ENCODE assay signal across 24 cellular contexts in the genomic region with DNA sequence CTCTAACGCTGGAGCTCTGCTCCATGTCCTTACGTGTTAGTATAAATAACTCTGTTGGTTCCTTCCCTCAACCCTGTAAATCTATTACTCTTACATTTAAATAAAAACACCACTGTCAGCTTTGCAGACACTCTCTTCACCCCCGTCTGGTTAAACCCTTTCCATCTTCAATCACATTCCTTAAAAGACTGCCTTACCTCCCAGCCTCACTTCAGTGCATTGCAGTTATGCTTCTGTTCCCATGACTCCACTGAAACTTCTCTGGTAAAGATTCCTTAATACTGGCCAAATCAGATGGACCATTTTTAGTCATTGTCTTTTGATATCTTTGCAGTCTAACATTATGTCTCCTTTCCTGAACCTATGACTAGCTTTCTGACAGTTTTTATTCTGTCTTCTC.
DNase-seq lines count a peak whose midpoint lies in the region; ATAC-seq lines count a peak whose summit lies in the region.
"Had no signal": no experiment of that assay in that cellular context is flagged by ENCODE, and none has a peak within 500 bp of the region (broad histone marks: within the 10 kb centered on the region; RNA-seq: fewer than 3 reads in every experiment).

No MANE protein-coding gene starts in this region.

- H3K9me3 Mint-ChIP-seq in CD8-positive, alpha-beta memory T cell, result no peaks in the 10 kb centered on the region
- H3K9me3 Mint-ChIP-seq: natural killer cell had no signal

- no peak for DNase-seq in CD8-positive, alpha-beta memory T cell
- DNase-seq in T-helper 17 cell, result no peak
- peak; percentile 50 for DNase-seq in glomerular visceral epithelial cell (ENCODE audit: extremely low spot score)
- DNase-seq in renal cortical epithelial cell (ENCODE audit: low read depth), result peak; percentile 88
- DNase-seq in stimulated activated CD4-positive, alpha-beta T cell treated with anti-CD3 and anti-CD28 coated beads, Interleukin-4, amount 100 ng/mL, for 4 hours, result no peak
- DNase-seq in NCI-H1105 treated with DMSO at 0.1 percent for 48 hours (lab: John Stamatoyannopoulos, UW), result no peak
- no peak for DNase-seq in left colon
- DNase-seq: activated CD4-positive, alpha-beta T cell treated with anti-CD3 and anti-CD28 coated beads, Interleukin-2, amount 50 U/mL, for 4 hours; activated gamma-delta T cell; DMS79; foreskin fibroblast; islet precursor cell; mesendoderm; MV-4-11; natural killer cell; NCI-H1694 treated with DMSO at 0.1 percent for 48 hours; NCI-H526; RPMI8226; testis had no signal

- no peak overlapping the region for H3K27ac ChIP-seq in CD8-positive, alpha-beta memory T cell (ENCODE audit: low read depth, low read length)
- H3K27ac ChIP-seq: breast epithelium, epithelial cell of prostate, KMS-11, SK-N-MC, testis, vagina had no signal

- intact Hi-C loops in left colon (cut with DNase I, micrococcal nuclease), result loop anchor here in 1 of 2 donors (5.0 kb wide), 1 partner anchor 134 kb away; no protein-coding TSS in a partner anchor

- POLR2A ChIA-PET in CD8-positive, alpha-beta memory T cell (lab: Charles Lee), result no interaction called here

- ATAC-seq in T-helper 17 cell (no peak), left colon (no peak)
- ATAC-seq: natural killer cell had no signal

- H3K27me3 Mint-ChIP-seq in CD8-positive, alpha-beta memory T cell, result no peaks in the 10 kb centered on the region
- H3K27me3 Mint-ChIP-seq in T-helper 17 cell, result no peaks in the 10 kb centered on the region

- H3K27ac Mint-ChIP-seq in CD8-positive, alpha-beta memory T cell, result peak overlapping the region in 7 of 8 donors; percentile 13 to 61 (median 57)
- peak overlapping the region; percentile 92 for H3K27ac Mint-ChIP-seq in T-helper 17 cell
- H3K27ac Mint-ChIP-seq: natural killer cell had no signal

- no peak overlapping the region for H3K4me3 ChIP-seq in CD8-positive, alpha-beta memory T cell (ENCODE audit: low read length)
- H3K4me3 ChIP-seq: breast epithelium, SK-N-MC, testis, vagina had no signal

- H3K36me3 ChIP-seq in CD8-positive, alpha-beta memory T cell (ENCODE audit: insufficient read depth, low read length), result no peaks in the 10 kb centered on the region
- H3K36me3 ChIP-seq: breast epithelium, vagina had no signal

- peaks cover 0 to 34% (median 4%) of the 10 kb centered on the region in 3 donors for H3K36me3 Mint-ChIP-seq in CD8-positive, alpha-beta memory T cell
- H3K36me3 Mint-ChIP-seq in T-helper 17 cell (ENCODE audit: low read depth), result peaks cover 3% of the 10 kb centered on the region
- H3K36me3 Mint-ChIP-seq: natural killer cell had no signal

- H3K4me1 ChIP-seq in CD8-positive, alpha-beta memory T cell (ENCODE audit: insufficient read depth, low read length), result peaks cover 42% of the 10 kb centered on the region
- H3K4me1 ChIP-seq: breast epithelium, vagina had no signal

- H3K27me3 ChIP-seq in CD8-positive, alpha-beta memory T cell (ENCODE audit: insufficient read depth, low read length, poor library complexity, severe bottlenecking), result no peaks in the 10 kb centered on the region
- H3K27me3 ChIP-seq: breast epithelium, testis, vagina had no signal

- peaks cover 69 to 89% (median 82%) of the 10 kb centered on the region in 3 donors for H3K4me1 Mint-ChIP-seq in CD8-positive, alpha-beta memory T cell
- H3K4me1 Mint-ChIP-seq in T-helper 17 cell, result peaks cover 50% of the 10 kb centered on the region

- no peaks in the 10 kb centered on the region for H3K9me3 ChIP-seq in CD8-positive, alpha-beta memory T cell (ENCODE audit: low read length)
- no peaks in the 10 kb centered on the region for H3K9me3 ChIP-seq in T-helper 17 cell (ENCODE audit: control insufficient read depth, low read length, poor library complexity, severe bottlenecking)
- H3K9me3 ChIP-seq: breast epithelium, testis, vagina had no signal

- H3K4me3 Mint-ChIP-seq in CD8-positive, alpha-beta memory T cell, result peak overlapping the region in 4 of 7 donors; percentile 1 to 24 (median 13)
- H3K4me3 Mint-ChIP-seq in T-helper 17 cell, result peak overlapping the region; percentile 78
- H3K4me3 Mint-ChIP-seq: natural killer cell had no signal

- CTCF ChIA-PET in CD8-positive, alpha-beta memory T cell (lab: Charles Lee), result interaction anchor here (1.1 kb wide), 1 partner anchor 135 kb away, joined by 3 read pairs; no protein-coding TSS in a partner anchor

Comparison
In these comparisons a context has a peak if more than half of its experiments do, and no peak if none do; other contexts are left out.
1. DNase-seq: peak in glomerular visceral epithelial cell (single experiment) and renal cortical epithelial cell (single experiment); none in CD8-positive, alpha-beta memory T cell (0 of 5), T-helper 17 cell (0 of 3), stimulated activated CD4-positive, alpha-beta T cell treated with anti-CD3 and anti-CD28 coated beads, Interleukin-4, amount 100 ng/mL, for 4 hours (0 of 2), NCI-H1105 treated with DMSO at 0.1 percent for 48 hours (single experiment) and left colon (0 of 2).